Comparison of ENCODE assay signal across 9 cellular contexts in the genomic region with DNA sequence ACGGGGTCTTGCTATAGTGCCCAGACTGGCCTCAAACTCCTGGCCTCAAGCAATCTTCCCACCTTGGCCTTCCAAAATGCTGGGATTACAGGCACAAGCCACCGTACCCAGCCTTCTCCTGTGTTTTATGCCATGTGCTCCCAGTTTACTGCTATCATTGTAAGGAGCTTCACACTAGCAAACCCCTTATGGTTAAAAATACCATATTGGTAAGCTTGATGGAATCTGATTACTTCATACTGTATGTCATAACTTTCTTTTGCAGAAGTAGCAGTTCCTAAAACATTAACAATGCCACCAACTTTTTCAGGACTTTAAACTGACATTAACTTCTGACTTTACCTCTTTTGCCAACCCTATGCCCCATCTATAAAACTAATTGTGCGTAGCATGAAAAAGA. TPM values are rescaled to one million over a fixed set of nuclear protein-coding genes. Genes with fewer than 3 reads are reported as not detected.
A peak's percentile ranks its signal among the peaks of the same experiment; 100 is the strongest.
DNase-seq lines count a peak whose midpoint lies in the region; ATAC-seq and TF ChIP-seq lines count a peak whose summit lies in the region.
"Had no signal": no experiment of that assay in that cellular context is flagged by ENCODE, and none has a peak within 500 bp of the region (broad histone marks: within the 10 kb centered on the region; RNA-seq: fewer than 3 reads in every experiment).

No MANE protein-coding gene starts in this region.

- H3K4me3 ChIP-seq in fibroblast of pulmonary artery (replicated peaks; ENCODE audit: low read depth, low read length) = no peak overlapping the region
- no peak overlapping the region for H3K4me3 ChIP-seq in upper lobe of right lung
- H3K4me3 ChIP-seq in hepatocyte = no peak overlapping the region
- H3K4me3 ChIP-seq: suprapubic skin had no signal

- H3K27me3 ChIP-seq in upper lobe of right lung (no peaks in the 10 kb centered on the region), hepatocyte (no peaks in the 10 kb centered on the region)
- H3K27me3 ChIP-seq: suprapubic skin had no signal

- H4K20me1 ChIP-seq in hepatocyte (ENCODE audit: insufficient read depth, poor library complexity, severe bottlenecking) = no peaks in the 10 kb centered on the region

- H3K9me2 ChIP-seq in hepatocyte (replicated peaks; ENCODE audit: insufficient read depth) = no peaks in the 10 kb centered on the region

- H3K4me1 ChIP-seq in upper lobe of right lung = peaks cover 9% of the 10 kb centered on the region
- H3K4me1 ChIP-seq in hepatocyte (ENCODE audit: insufficient read depth) = no peaks in the 10 kb centered on the region
- H3K4me1 ChIP-seq: suprapubic skin had no signal

- H3K27ac ChIP-seq in upper lobe of right lung (no peak overlapping the region), hepatocyte (no peak overlapping the region)
- H3K27ac ChIP-seq: suprapubic skin had no signal

- H2AFZ ChIP-seq in hepatocyte = no peak overlapping the region

- DNase-seq in left ventricle myocardium superior = no peak
- no peak for DNase-seq in Right ventricle myocardium inferior (ENCODE audit: missing footprints)
- peak; percentile 93 for DNase-seq in SIG-M5 treated with dmso at 0.1 percent for 504 hours (lab: John Stamatoyannopoulos, UW; ENCODE audit: unreplicated experiment)
- DNase-seq in fibroblast of pulmonary artery (ENCODE audit: low read depth) = peak; percentile 72
- DNase-seq in upper lobe of right lung = no peak
- no peak for DNase-seq in hepatocyte (ENCODE audit: low spot score)

- ATAC-seq in left ventricle myocardium superior (peak; percentile 40), Right ventricle myocardium inferior (no peak), upper lobe of right lung (peak; percentile 34), GM18502 (IDR thresholded peaks at IDR 0.05; ENCODE audit: poor library complexity, unreplicated experiment) (no peak), GM18909 (IDR thresholded peaks at IDR 0.05; ENCODE audit: poor library complexity, unreplicated experiment) (no peak)

- intact Hi-C loops in left ventricle myocardium superior (cut with micrococcal nuclease) = no loop called here
- intact Hi-C loops in Right ventricle myocardium inferior (cut with DNase I) = no loop called here
- intact Hi-C loops in upper lobe of right lung (cut with DNase I) = no loop called here

- no peaks in the 10 kb centered on the region for H3K36me3 ChIP-seq in upper lobe of right lung
- H3K36me3 ChIP-seq in hepatocyte (replicated peaks; ENCODE audit: insufficient read depth, low read depth) = no peaks in the 10 kb centered on the region

- 92% methylated on average over 3 of the region's 3 CpGs for WGBS in hepatocyte (ENCODE audit: low lambda C conversion rate, missing lambda C conversion rate)

- H3K9me3 ChIP-seq in upper lobe of right lung (no peaks in the 10 kb centered on the region), hepatocyte (ENCODE audit: low read depth) (no peaks in the 10 kb centered on the region)
- H3K9me3 ChIP-seq: suprapubic skin had no signal

- no peaks in the 10 kb centered on the region for H3K79me2 ChIP-seq in hepatocyte

- TF ChIP-seq CTCF in fibroblast of pulmonary artery (IDR thresholded peaks at IDR 0.05; ENCODE audit: low read length, missing control alignments) (no peak), upper lobe of right lung (IDR thresholded peaks at IDR 0.05) (no peak), hepatocyte (IDR thresholded peaks at IDR 0.05; ENCODE audit: poor library complexity) (no peak)

- no peak overlapping the region for H3K4me2 ChIP-seq in hepatocyte

RNA-seq across cellular contexts. Expression of a gene that starts 36.2 kb away (rescaled TPM):
- total RNA-seq in left ventricle myocardium superior (35.1 TPM), Right ventricle myocardium inferior (34.8 TPM), upper lobe of right lung (24.8 TPM), hepatocyte (34.4 and 35.3 TPM in 2 replicates)
- 54.3 and 56.7 TPM in 2 replicates for polyA plus RNA-seq in hepatocyte

RNA-seq across cellular contexts. Expression of a gene that starts 41.3 kb away (rescaled TPM):
- total RNA-seq in left ventricle myocardium superior (8.6 TPM), Right ventricle myocardium inferior (6.7 TPM), upper lobe of right lung (4.1 TPM), hepatocyte (2.8 and 5.7 TPM in 2 replicates)
- polyA plus RNA-seq in hepatocyte = 6.0 and 9.4 TPM in 2 replicates

Comparison
In these comparisons a context has a peak if more than half of its experiments do, and no peak if none do; other contexts are left out.
1. ATAC-seq: peak in left ventricle myocardium superior (single experiment) and upper lobe of right lung (single experiment); none in Right ventricle myocardium inferior (single experiment), GM18502 (single experiment) and GM18909 (single experiment).
2. DNase-seq: peak in SIG-M5 treated with dmso at 0.1 percent for 504 hours (single experiment) and fibroblast of pulmonary artery (single experiment); none in left ventricle myocardium superior (single experiment), Right ventricle myocardium inferior (single experiment), upper lobe of right lung (single experiment) and hepatocyte (single experiment).